In the genomic region with DNA sequence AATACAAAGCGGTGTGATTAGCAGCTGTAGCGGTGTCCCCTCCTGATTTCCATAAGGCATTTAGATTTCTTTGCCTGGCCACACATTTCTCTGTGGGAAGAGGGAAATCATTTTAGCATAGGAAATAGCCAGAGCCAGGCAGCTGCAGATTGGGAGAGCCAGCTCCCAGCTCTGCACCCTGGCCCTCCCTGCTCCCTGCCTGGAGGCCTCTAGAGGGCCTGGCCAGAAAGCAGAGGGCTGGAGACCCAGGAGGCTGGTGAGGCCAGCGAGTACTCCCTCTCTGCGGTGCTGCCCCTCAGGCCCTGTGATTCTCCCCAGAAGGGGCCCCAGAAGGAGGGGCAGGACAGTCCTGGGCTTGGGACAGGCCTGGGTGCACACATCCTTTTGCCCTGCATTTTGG, we compare ENCODE assay signal across 23 cellular contexts.
"Had no signal": no experiment of that assay in that cellular context is flagged by ENCODE, and none has a peak within 500 bp of the region (broad histone marks: within the 10 kb centered on the region; RNA-seq: fewer than 3 reads in every experiment).

No MANE protein-coding gene starts in this region.

- H3K4me3 Mint-ChIP-seq: activated B cell treated with CpG ODN at 0.5 μM for 24 hours; activated CD4-positive, alpha-beta T cell treated with anti-CD3 and anti-CD28 coated beads for 36 hours; activated T-cell treated with anti-CD3 and anti-CD28 coated beads, Interleukin-2, amount 50 U/mL, for 24 hours; activated T-helper 17 cell treated with anti-CD3 and anti-CD28 coated beads, Interleukin-2, amount 50 U/mL, for 72 hours; nephron progenitor cell; stimulated activated naive CD8-positive, alpha-beta T cell treated with anti-CD3 and anti-CD28 coated beads, Interleukin-15, Interleukin-2, amounts not matched to agents 100 ng/mL and 50 ng/mL, for 24 hours had no signal

- H3K36me3 ChIP-seq: gastroesophageal sphincter, heart left ventricle, spleen, tibial artery had no signal

- H3K4me3 ChIP-seq: dorsolateral prefrontal cortex, gastroesophageal sphincter, heart left ventricle, spleen, tibial artery had no signal

- H3K9me3 ChIP-seq: gastroesophageal sphincter, heart left ventricle, spleen, tibial artery had no signal

- DNase-seq: activated B cell treated with CpG ODN at 0.5 μM for 24 hours; activated CD4-positive, alpha-beta T cell treated with anti-CD3 and anti-CD28 coated beads for 36 hours; activated CD4-positive, alpha-beta T cell treated with anti-CD3 and anti-CD28 coated beads, Interleukin-2, amount 50 U/mL, for 4 hours; activated CD8-positive, alpha-beta memory T cell treated with anti-CD3 and anti-CD28 coated beads for 24 hours; activated CD8-positive, alpha-beta memory T cell treated with anti-CD3 and anti-CD28 coated beads, Interleukin-2, amount 50 U/mL, for 4 hours; activated T-cell treated with anti-CD3 and anti-CD28 coated beads, Interleukin-2, amount 50 U/mL, for 24 hours; aorta; dorsolateral prefrontal cortex; heart left ventricle; islet precursor cell; left cardiac atrium; nephron progenitor cell; posterior cingulate gyrus; spleen; stimulated activated CD4-positive, alpha-beta T cell treated with anti-CD3 and anti-CD28 coated beads, Interleukin-4, amount 100 ng/mL, for 1 hour; T-helper 9 cell; tibial artery had no signal

- H3K27me3 Mint-ChIP-seq: activated CD4-positive, alpha-beta T cell treated with anti-CD3 and anti-CD28 coated beads for 36 hours; activated T-cell treated with anti-CD3 and anti-CD28 coated beads, Interleukin-2, amount 50 U/mL, for 24 hours; stimulated activated naive CD8-positive, alpha-beta T cell treated with anti-CD3 and anti-CD28 coated beads, Interleukin-15, Interleukin-2, amounts not matched to agents 100 ng/mL and 50 ng/mL, for 24 hours had no signal

- H3K27ac ChIP-seq: epithelial cell of prostate, heart left ventricle, tibial artery had no signal

- H3K4me1 Mint-ChIP-seq: activated T-helper 17 cell treated with anti-CD3 and anti-CD28 coated beads, Interleukin-2, amount 50 U/mL, for 72 hours had no signal

- H3K27me3 ChIP-seq: dorsolateral prefrontal cortex, gastroesophageal sphincter, heart left ventricle had no signal

- H3K27ac Mint-ChIP-seq: activated B cell treated with CpG ODN at 0.5 μM for 24 hours; activated CD4-positive, alpha-beta T cell treated with anti-CD3 and anti-CD28 coated beads for 36 hours; activated naive CD4-positive, alpha-beta T cell treated with anti-CD3 and anti-CD28 coated beads, Interleukin-2, amount 50 U/mL, for 72 hours; activated T-cell treated with anti-CD3 and anti-CD28 coated beads, Interleukin-2, amount 50 U/mL, for 24 hours; activated T-helper 17 cell treated with anti-CD3 and anti-CD28 coated beads, Interleukin-2, amount 50 U/mL, for 72 hours; nephron progenitor cell; stimulated activated naive CD8-positive, alpha-beta T cell treated with anti-CD3 and anti-CD28 coated beads, Interleukin-15, Interleukin-2, amounts not matched to agents 100 ng/mL and 50 ng/mL, for 24 hours had no signal

- ATAC-seq: activated CD4-positive, alpha-beta T cell treated with anti-CD3 and anti-CD28 coated beads for 36 hours; activated naive CD4-positive, alpha-beta T cell treated with anti-CD3 and anti-CD28 coated beads, Interleukin-2, amount 50 U/mL, for 72 hours; activated T-helper 17 cell treated with anti-CD3 and anti-CD28 coated beads, Interleukin-2, amount 50 U/mL, for 72 hours; gastroesophageal sphincter; left cardiac atrium had no signal

- H3K9me3 Mint-ChIP-seq: activated B cell treated with CpG ODN at 0.5 μM for 24 hours; activated naive CD4-positive, alpha-beta T cell treated with anti-CD3 and anti-CD28 coated beads, Interleukin-2, amount 50 U/mL, for 72 hours; activated T-cell treated with anti-CD3 and anti-CD28 coated beads, Interleukin-2, amount 50 U/mL, for 24 hours; activated T-helper 17 cell treated with anti-CD3 and anti-CD28 coated beads, Interleukin-2, amount 50 U/mL, for 72 hours; nephron progenitor cell; stimulated activated naive CD8-positive, alpha-beta T cell treated with anti-CD3 and anti-CD28 coated beads, Interleukin-15, Interleukin-2, amounts not matched to agents 100 ng/mL and 50 ng/mL, for 24 hours had no signal

- H3K36me3 Mint-ChIP-seq: activated naive CD4-positive, alpha-beta T cell treated with anti-CD3 and anti-CD28 coated beads, Interleukin-2, amount 50 U/mL, for 72 hours; brain had no signal
